Comparison of ENCODE assay signal across 9 cellular contexts in the genomic region with DNA sequence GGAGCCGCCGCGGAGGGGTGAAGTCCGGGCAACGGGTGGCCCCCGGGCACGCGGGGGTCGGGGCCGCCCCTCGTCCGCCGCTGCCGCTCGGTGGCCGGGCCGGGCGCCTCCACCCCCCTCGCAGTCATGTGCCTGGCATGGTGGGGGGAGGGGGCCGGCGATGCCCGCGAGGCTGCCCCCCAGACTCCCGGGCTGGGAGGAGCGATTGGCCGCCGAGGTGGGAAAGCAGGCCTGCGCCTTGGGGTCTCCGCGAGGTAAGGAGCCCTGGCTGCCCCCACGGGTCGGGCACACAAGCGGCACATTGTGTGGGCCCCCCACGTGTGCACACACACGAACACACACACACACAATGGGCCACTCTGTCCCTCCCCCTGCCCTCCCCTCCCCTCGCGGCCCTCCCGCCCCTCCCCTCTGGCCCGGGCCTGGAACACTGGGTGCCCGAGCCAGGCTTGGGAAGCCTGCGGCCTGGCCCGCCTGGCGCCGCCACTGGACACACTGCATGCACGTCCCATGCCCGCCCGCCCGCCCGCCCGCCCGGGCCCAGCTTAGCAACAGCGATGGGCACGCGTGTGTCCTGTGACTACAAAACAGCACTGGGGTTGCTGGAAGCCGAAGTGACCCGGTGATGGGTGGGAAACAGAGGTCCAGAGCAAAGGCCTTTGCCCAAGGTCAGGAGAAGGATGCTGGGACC. TPM values are rescaled to one million over a fixed set of nuclear protein-coding genes. Genes with fewer than 3 reads are reported as not detected.
DNase-seq lines count a peak whose midpoint lies in the region; ATAC-seq and TF ChIP-seq lines count a peak whose summit lies in the region.
"Had no signal": no experiment of that assay in that cellular context is flagged by ENCODE, and none has a peak within 500 bp of the region (broad histone marks: within the 10 kb centered on the region; RNA-seq: fewer than 3 reads in every experiment).

No MANE protein-coding gene starts in this region.

- CTCF ChIA-PET in WTC11 (lab: Charles Lee): interaction anchor here (0.6 to 0.8 kb wide), 2 partner anchors 20 to 39 kb away, joined by 3 read pairs; no protein-coding TSS in a partner anchor

- H3K4me3 ChIP-seq in cardiac muscle cell (peak overlapping the region; percentile 51), retinal pigment epithelial cell (ENCODE audit: low read length) (peak overlapping the region; percentile 48)

- H3K27me3 Mint-ChIP-seq in WTC11 (ENCODE audit: low read depth): no peaks in the 10 kb centered on the region

- H3K36me3 Mint-ChIP-seq in WTC11: 0 out of 2 replicates have a peak, but pooled peaks cover under 1% of the 10 kb centered on the region
- H3K36me3 Mint-ChIP-seq in activated naive CD4-positive, alpha-beta T cell treated with anti-CD3 and anti-CD28 coated beads, Interleukin-2, amount 50 U/mL, for 72 hours: no peaks in the 10 kb centered on the region
- H3K36me3 Mint-ChIP-seq: naive B cell had no signal

- H3K4me1 ChIP-seq in cardiac muscle cell (ENCODE audit: low read depth): peaks cover 8% of the 10 kb centered on the region

- no peaks in the 10 kb centered on the region for H3K9me3 Mint-ChIP-seq in WTC11
- H3K9me3 Mint-ChIP-seq in activated naive CD4-positive, alpha-beta T cell treated with anti-CD3 and anti-CD28 coated beads, Interleukin-2, amount 50 U/mL, for 72 hours: no peaks in the 10 kb centered on the region
- H3K9me3 Mint-ChIP-seq: naive B cell had no signal

- POLR2A ChIA-PET in WTC11 (lab: Charles Lee): no interaction called here

- ATAC-seq in WTC11: no peak
- ATAC-seq in activated naive CD4-positive, alpha-beta T cell treated with anti-CD3 and anti-CD28 coated beads, Interleukin-2, amount 50 U/mL, for 72 hours: no peak

- peak overlapping the region; percentile 60 for H3K4me3 Mint-ChIP-seq in WTC11

- H3K9me3 ChIP-seq in cardiac muscle cell (ENCODE audit: low read depth): no peaks in the 10 kb centered on the region

- no peaks in the 10 kb centered on the region for H3K36me3 ChIP-seq in cardiac muscle cell

- no peak overlapping the region for H3K27ac ChIP-seq in cardiac muscle cell

- DNase-seq in EH (ENCODE audit: low read depth): peak; percentile 46
- DNase-seq in WTC11 (ENCODE audit: low spot score): no peak
- DNase-seq in cardiac muscle cell (ENCODE audit: low read depth in 1 of 2, low spot score in 1 of 2): peak in 1 of 2 donors; percentile 29
- no peak for DNase-seq in retinal pigment epithelial cell (ENCODE audit: low read depth)
- no peak for DNase-seq in NCI-H2196 treated with DMSO at 0.1 percent for 48 hours (lab: John Stamatoyannopoulos, UW; ENCODE audit: unreplicated experiment)
- no peak for DNase-seq in activated naive CD4-positive, alpha-beta T cell treated with anti-CD3 and anti-CD28 coated beads, Interleukin-2, amount 50 U/mL, for 72 hours (ENCODE audit: low spot score in 2 of 2)
- DNase-seq in mesenteric fat pad (ENCODE audit: low spot score): no peak
- no peak for DNase-seq in amniotic stem cell (lab: John Stamatoyannopoulos, UW)
- DNase-seq: naive B cell had no signal

- no peaks in the 10 kb centered on the region for H3K27me3 ChIP-seq in cardiac muscle cell

- H3K27ac Mint-ChIP-seq in WTC11: no peak overlapping the region
- H3K27ac Mint-ChIP-seq in activated naive CD4-positive, alpha-beta T cell treated with anti-CD3 and anti-CD28 coated beads, Interleukin-2, amount 50 U/mL, for 72 hours: no peak overlapping the region
- H3K27ac Mint-ChIP-seq: naive B cell had no signal

- peaks cover 12% of the 10 kb centered on the region for H3K4me1 Mint-ChIP-seq in WTC11

- TF ChIP-seq CTCF in WTC11 (IDR thresholded peaks at IDR 0.05): no peak
- no peak for TF ChIP-seq CTCF in cardiac muscle cell (IDR thresholded peaks at IDR 0.05; ENCODE audit: low read depth, low read length)
- no peak for TF ChIP-seq CTCF in retinal pigment epithelial cell (conservative IDR thresholded peaks at IDR 0.05; ENCODE audit: low read depth, low read length)

TF ChIP-seq in WTC11, 78 proteins besides CTCF, POLR2A, EP300 and RAD21:
- TF ChIP-seq, protein P1, sequence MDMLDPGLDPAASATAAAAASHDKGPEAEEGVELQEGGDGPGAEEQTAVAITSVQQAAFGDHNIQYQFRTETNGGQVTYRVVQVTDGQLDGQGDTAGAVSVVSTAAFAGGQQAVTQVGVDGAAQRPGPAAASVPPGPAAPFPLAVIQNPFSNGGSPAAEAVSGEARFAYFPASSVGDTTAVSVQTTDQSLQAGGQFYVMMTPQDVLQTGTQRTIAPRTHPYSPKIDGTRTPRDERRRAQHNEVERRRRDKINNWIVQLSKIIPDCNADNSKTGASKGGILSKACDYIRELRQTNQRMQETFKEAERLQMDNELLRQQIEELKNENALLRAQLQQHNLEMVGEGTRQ (CRISPR knock-in tag; IDR thresholded peaks at IDR 0.05): peak; percentile 35; the same call in 1 of the 2 replicates
- TF ChIP-seq, protein P2, sequence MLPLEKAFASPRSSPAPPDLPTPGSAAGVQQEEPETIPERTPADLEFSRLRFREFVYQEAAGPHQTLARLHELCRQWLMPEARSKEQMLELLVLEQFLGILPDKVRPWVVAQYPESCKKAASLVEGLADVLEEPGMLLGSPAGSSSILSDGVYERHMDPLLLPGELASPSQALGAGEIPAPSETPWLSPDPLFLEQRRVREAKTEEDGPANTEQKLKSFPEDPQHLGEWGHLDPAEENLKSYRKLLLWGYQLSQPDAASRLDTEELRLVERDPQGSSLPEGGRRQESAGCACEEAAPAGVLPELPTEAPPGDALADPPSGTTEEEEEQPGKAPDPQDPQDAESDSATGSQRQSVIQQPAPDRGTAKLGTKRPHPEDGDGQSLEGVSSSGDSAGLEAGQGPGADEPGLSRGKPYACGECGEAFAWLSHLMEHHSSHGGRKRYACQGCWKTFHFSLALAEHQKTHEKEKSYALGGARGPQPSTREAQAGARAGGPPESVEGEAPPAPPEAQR (CRISPR knock-in tag; IDR thresholded peaks at IDR 0.05): no peak
TF ChIP-seq in WTC11: peak in this region for 1.

RNA-seq across cellular contexts. Expression of a gene that starts 1.3 kb away (rescaled TPM):
- total RNA-seq in WTC11 (2021): 102 to 112 TPM (median 110 TPM) in 3 replicates
- total RNA-seq in cardiac muscle cell: 23.7 and 29.0 TPM in 2 replicates
- 35.8 and 37.3 TPM in 2 replicates for polyA plus RNA-seq in cardiac muscle cell
- 1 to 10 TPM in 1 of 2 donors, under 1 TPM in 1; 0.16 to 2.2 TPM for total RNA-seq in activated naive CD4-positive, alpha-beta T cell treated with anti-CD3 and anti-CD28 coated beads, Interleukin-2, amount 50 U/mL, for 72 hours
- 45.9 TPM for total RNA-seq in mesenteric fat pad

RNA-seq across cellular contexts. Expression of a gene that starts 15.4 kb away (rescaled TPM):
- total RNA-seq in WTC11 (2021) (8.6 to 14.3 TPM (median 12.1 TPM) in 3 replicates), cardiac muscle cell (19.4 and 23.5 TPM in 2 replicates), mesenteric fat pad (1.4 TPM)
- 14.5 and 25.5 TPM in 2 replicates for polyA plus RNA-seq in cardiac muscle cell
- 1 to 10 TPM; 1.0 to 2.9 TPM for total RNA-seq in activated naive CD4-positive, alpha-beta T cell treated with anti-CD3 and anti-CD28 coated beads, Interleukin-2, amount 50 U/mL, for 72 hours

RNA-seq across cellular contexts. Expression of a gene that starts 35.1 kb away (rescaled TPM):
- total RNA-seq in WTC11 (2021) (142 to 150 TPM (median 144 TPM) in 3 replicates), cardiac muscle cell (74.7 and 94.0 TPM in 2 replicates), mesenteric fat pad (513 TPM)
- polyA plus RNA-seq in cardiac muscle cell: 189 and 269 TPM in 2 replicates
- total RNA-seq in activated naive CD4-positive, alpha-beta T cell treated with anti-CD3 and anti-CD28 coated beads, Interleukin-2, amount 50 U/mL, for 72 hours: 10 to 100 TPM; 67.4 to 92.7 TPM

RNA-seq across cellular contexts. Expression of a gene that starts 35.6 kb away (rescaled TPM):
- total RNA-seq in WTC11 (2021) (9.1 to 10.4 TPM (median 9.5 TPM) in 3 replicates), cardiac muscle cell (23.8 and 28.7 TPM in 2 replicates), mesenteric fat pad (32.3 TPM)
- polyA plus RNA-seq in cardiac muscle cell: 14.6 and 15.3 TPM in 2 replicates
- total RNA-seq in activated naive CD4-positive, alpha-beta T cell treated with anti-CD3 and anti-CD28 coated beads, Interleukin-2, amount 50 U/mL, for 72 hours: 1 to 10 TPM; 5.6 to 6.7 TPM

RNA-seq across cellular contexts. Expression of a gene that starts 42.0 kb away (rescaled TPM):
- total RNA-seq in WTC11 (2021) (2.5 to 2.8 TPM (median 2.5 TPM) in 3 replicates), cardiac muscle cell (5.4 and 8.7 TPM in 2 replicates), mesenteric fat pad (0.39 TPM)
- polyA plus RNA-seq in cardiac muscle cell: 6.8 and 8.7 TPM in 2 replicates
- total RNA-seq in activated naive CD4-positive, alpha-beta T cell treated with anti-CD3 and anti-CD28 coated beads, Interleukin-2, amount 50 U/mL, for 72 hours: under 1 TPM in 1 of 2 donors, not detected in 1; 0.91 TPM
